In the genomic region with DNA sequence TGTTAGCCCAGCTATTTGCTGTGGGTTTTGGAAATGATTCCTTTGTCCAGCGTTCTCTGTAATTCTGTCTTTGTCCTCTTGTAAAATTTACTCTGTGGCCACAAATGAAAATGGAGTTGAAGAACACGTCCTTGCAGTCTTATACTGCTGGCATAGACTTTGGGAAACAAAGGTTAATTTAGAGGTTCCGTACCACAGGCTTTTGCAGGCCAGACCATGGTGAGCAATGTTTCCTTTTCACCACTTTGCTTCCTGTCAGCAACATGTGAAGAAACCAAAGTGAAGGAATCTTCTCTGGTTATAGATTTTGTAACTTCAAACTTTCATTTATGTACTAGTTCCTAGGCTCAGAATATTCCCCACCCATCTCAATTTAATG, we compare ENCODE assay signal across 10 cellular contexts.
DNase-seq lines count a peak whose midpoint lies in the region; ATAC-seq and TF ChIP-seq lines count a peak whose summit lies in the region.
"Had no signal": no experiment of that assay in that cellular context is flagged by ENCODE, and none has a peak within 500 bp of the region (broad histone marks: within the 10 kb centered on the region; RNA-seq: fewer than 3 reads in every experiment).

No MANE protein-coding gene starts in this region.

- H3K4me1 Mint-ChIP-seq in natural killer cell, result peaks cover 34 to 43% of the 10 kb centered on the region in 2 donors

- H3K27ac Mint-ChIP-seq in natural killer cell, result peak overlapping the region; percentile 86 to 98
- H3K27ac Mint-ChIP-seq: activated T-helper 2 cell treated with anti-CD3 and anti-CD28 coated beads, Interferon-gamma antibody, Interleukin-2, Interleukin-4, amounts not matched to agents 10 μg/mL and 5 μg/mL and 100 μg/mL, durations not matched to agents 14 hours and 24 hours and 36 hours had no signal

- no peak overlapping the region for H3K4me3 ChIP-seq in PC-9

- DNase-seq in PC-9 (no peak), natural killer cell (no peak), NCI-H226 (no peak), left cardiac atrium (no peak)

- no peaks in the 10 kb centered on the region for H3K4me1 ChIP-seq in PC-9 (replicated peaks; ENCODE audit: insufficient read depth)

- no peak overlapping the region for H3K27ac ChIP-seq in PC-9

- H3F3A ChIP-seq in PC-9 (ENCODE audit: insufficient read depth, low read depth), result no peaks in the 10 kb centered on the region

- no TSS peak for BruUV-seq in PC-9 (replicated peaks; lab: Mats Ljungman, UMichigan)

- H3K4me2 ChIP-seq in PC-9, result no peak overlapping the region

- POLR2A ChIA-PET in PC-9 (lab: Charles Lee; ENCODE audit: unreplicated experiment), result no interaction called here

- H2AFZ ChIP-seq in PC-9, result peak overlapping the region; percentile 34; the same call in 1 of the 2 replicates

- no peaks in the 10 kb centered on the region for H3K36me3 ChIP-seq in PC-9 (ENCODE audit: low read depth)

- intact Hi-C loops in PC-9 (cut with micrococcal nuclease; ENCODE audit: unreplicated experiment) (no loop called here), natural killer cell (cut with micrococcal nuclease) (no loop called here), left cardiac atrium (cut with DNase I) (no loop called here)

- H3K9me3 Mint-ChIP-seq in natural killer cell, result no peaks in the 10 kb centered on the region
- H3K9me3 Mint-ChIP-seq: activated T-helper 2 cell treated with anti-CD3 and anti-CD28 coated beads, Interferon-gamma antibody, Interleukin-2, Interleukin-4, amounts not matched to agents 10 μg/mL and 5 μg/mL and 100 μg/mL, durations not matched to agents 14 hours and 24 hours and 36 hours had no signal

- TF ChIP-seq CTCF in PC-9 (conservative IDR thresholded peaks at IDR 0.05) (no peak), natural killer cell (IDR thresholded peaks at IDR 0.05) (no peak)

- no peaks in the 10 kb centered on the region for H3K27me3 Mint-ChIP-seq in natural killer cell (ENCODE audit: low read depth in 2 of 2)
- H3K27me3 Mint-ChIP-seq: stimulated activated memory B cell treated with anti-CD40 and anti-IgM and Interleukin-4, amounts not matched to agents 10 μg/mL and 1 μg/mL and 100 μg/mL, for 72 hours had no signal

- H3K4me3 Mint-ChIP-seq in natural killer cell, result peak overlapping the region; percentile 86

- ATAC-seq in GM18868 (IDR thresholded peaks at IDR 0.05; ENCODE audit: unreplicated experiment), result peak; percentile 9
- peak; percentile 11 for ATAC-seq in HG03095 (IDR thresholded peaks at IDR 0.05; ENCODE audit: unreplicated experiment)
- peak; percentile 72 to 76 (median 76) for ATAC-seq in natural killer cell
- no peak for ATAC-seq in GM18861 (IDR thresholded peaks at IDR 0.05; ENCODE audit: unreplicated experiment)
- ATAC-seq in left cardiac atrium, result no peak
- no peak for ATAC-seq in HG03457 (IDR thresholded peaks at IDR 0.05; ENCODE audit: unreplicated experiment)

- H3K27me3 ChIP-seq in PC-9 (ENCODE audit: insufficient read depth, low read depth), result no peaks in the 10 kb centered on the region

- no peaks in the 10 kb centered on the region for H4K20me1 ChIP-seq in PC-9 (ENCODE audit: insufficient read depth)

- H3K79me2 ChIP-seq in PC-9 (ENCODE audit: low read depth), result no peaks in the 10 kb centered on the region

- no peaks in the 10 kb centered on the region for H3K9me2 ChIP-seq in PC-9 (ENCODE audit: insufficient read depth)

- CTCF ChIA-PET in PC-9 (lab: Charles Lee), result no interaction called here

- H3K9me3 ChIP-seq in PC-9 (ENCODE audit: insufficient read depth, low read depth), result no peaks in the 10 kb centered on the region

- no peaks in the 10 kb centered on the region for H3K36me3 Mint-ChIP-seq in natural killer cell

Comparison
In these comparisons a context has a peak if more than half of its experiments do, and no peak if none do; other contexts are left out.
1. ATAC-seq: peak in GM18868 (single experiment), HG03095 (single experiment) and natural killer cell (3 of 3); none in GM18861 (single experiment), left cardiac atrium (0 of 2) and HG03457 (single experiment).